8 cellular contexts compared by ENCODE assay signal in genomic region chr1:6785318-6785712, GRCh38. TPM values are rescaled to one million over a fixed set of nuclear protein-coding genes. Genes with fewer than 3 reads are reported as not detected.
DNase-seq lines count a peak whose midpoint lies in the region; ATAC-seq and TF ChIP-seq lines count a peak whose summit lies in the region.

Gene CAMTA1, plus strand, starts transcription at chr1:6785454. Its CDS starts 77 bp downstream, at chr1:6785531.

- H3K36me3 ChIP-seq in DND-41 (ENCODE audit: insufficient read depth, low read length) (no peaks in the 10 kb centered on the region), fibroblast of lung (ENCODE audit: control insufficient read depth, insufficient read depth, low read length) (no peaks in the 10 kb centered on the region)

- H2AFZ ChIP-seq in DND-41 (ENCODE audit: low read depth, low read length) (peak within 1 kb of the TSS; percentile 89), fibroblast of lung (ENCODE audit: low read length) (peak within 1 kb of the TSS; percentile 36)

- no peaks in the 10 kb centered on the region for H3K9me3 Mint-ChIP-seq in T-cell

- H3K4me1 ChIP-seq in DND-41 (ENCODE audit: insufficient read depth, low read length): peaks cover 42% of the 10 kb centered on the region
- H3K4me1 ChIP-seq in fibroblast of lung (ENCODE audit: control insufficient read depth, extremely low read depth, insufficient read depth, low read length): peaks cover 2% of the 10 kb centered on the region

- H3K4me2 ChIP-seq in DND-41 (ENCODE audit: insufficient read depth, low read length) (peak within 1 kb of the TSS; percentile 100), fibroblast of lung (ENCODE audit: extremely low read depth, insufficient read depth, low read length) (peak within 1 kb of the TSS; percentile 98)

- H3K36me3 Mint-ChIP-seq in T-cell: peaks cover 12% of the 10 kb centered on the region

- H3K9me3 ChIP-seq in DND-41 (ENCODE audit: insufficient read depth, low read length, severe bottlenecking) (no peaks in the 10 kb centered on the region), fibroblast of lung (ENCODE audit: control insufficient read depth, insufficient read depth, low read depth, low read length) (no peaks in the 10 kb centered on the region)

- no peaks in the 10 kb centered on the region for H3K27me3 ChIP-seq in DND-41 (ENCODE audit: insufficient read depth, low read length, poor library complexity)
- no peaks in the 10 kb centered on the region for H3K27me3 ChIP-seq in fibroblast of lung (ENCODE audit: control insufficient read depth, insufficient read depth, low read length)

- POLR2A ChIA-PET in T-cell (lab: Charles Lee): no interaction called here

- peak within 1 kb of the TSS; percentile 93 to 95 for H3K27ac Mint-ChIP-seq in T-cell

- H3K9ac ChIP-seq in DND-41 (ENCODE audit: low read depth, low read length) (peak within 1 kb of the TSS; percentile 86), fibroblast of lung (ENCODE audit: insufficient read depth, low read length) (peak within 1 kb of the TSS; percentile 86)

- H4K20me1 ChIP-seq in DND-41 (ENCODE audit: insufficient read depth, low read length) (peaks cover 43% of the 10 kb centered on the region), fibroblast of lung (ENCODE audit: control insufficient read depth, extremely low read depth, insufficient read depth, low read length) (no peaks in the 10 kb centered on the region)

- H3K4me1 Mint-ChIP-seq in T-cell: peaks cover 39 to 48% (median 43%) of the 10 kb centered on the region in 3 donors

- H3K4me3 Mint-ChIP-seq in T-cell: peak within 1 kb of the TSS; percentile 92 to 98 (median 94)

- no peak for TF ChIP-seq CTCF in DND-41 (IDR thresholded peaks at IDR 0.05; ENCODE audit: borderline replicate concordance, extremely low read depth, low read length, poor library complexity, severe bottlenecking)
- TF ChIP-seq CTCF in fibroblast of lung (conservative IDR thresholded peaks at IDR 0.05 in 1 of 2, IDR thresholded peaks at IDR 0.05 in 1 of 2; ENCODE audit: low read depth in 1 of 2, low read length in 2 of 2): no peak
- no peak for TF ChIP-seq CTCF in omental fat pad (IDR thresholded peaks at IDR 0.05)

- peaks cover 55% of the 10 kb centered on the region for H3K79me2 ChIP-seq in DND-41 (ENCODE audit: insufficient read depth, low read length)
- peaks cover 40% of the 10 kb centered on the region for H3K79me2 ChIP-seq in fibroblast of lung (ENCODE audit: control insufficient read depth, insufficient read depth, low read length)

- ATAC-seq in DND-41 (ENCODE audit: insufficient read depth, low read depth) (peak; percentile 87), HG02571 (IDR thresholded peaks at IDR 0.05; ENCODE audit: unreplicated experiment) (peak; percentile 77), T-cell (replicated peaks in 1 of 4) (peak; percentile 77 to 82 (median 80)), omental fat pad (ENCODE audit: low FRiP score) (no peak)

- H3K4me3 ChIP-seq in DND-41 (ENCODE audit: low read depth in 1 of 2, low read length in 2 of 2): peak within 1 kb of the TSS; percentile 66 to 88
- peak within 1 kb of the TSS; percentile 73 to 79 (median 78) for H3K4me3 ChIP-seq in fibroblast of lung (replicated peaks in 1 of 4; ENCODE audit: control extremely low read depth in 1 of 4, insufficient read depth in 1 of 4, low read depth in 3 of 4, low read length in 4 of 4)

- CTCF ChIA-PET in T-cell (lab: Charles Lee): interaction anchor here in 1 of 2 donors (0.6 to 1.5 kb wide), 4 partner anchors 21 to 84 kb away, joined by 3 to 6 read pairs (median 4); partner anchors contain the start of gene DNAJC11

- DNase-seq in DND-41 (no peak), T-cell (peak in 2 of 34 experiments; percentile 97 to 98), fibroblast of lung (ENCODE audit: low read depth in 2 of 2) (no peak), omental fat pad (ENCODE audit: low spot score) (no peak), NCI-H2227 treated with DMSO at 0.1 percent for 48 hours (lab: John Stamatoyannopoulos, UW) (no peak), epidermal melanocyte (ENCODE audit: insufficient read length, low spot score) (no peak), kidney tubule cell (ENCODE audit: low spot score) (no peak)

- peak within 1 kb of the TSS; percentile 71 for H3K27ac ChIP-seq in DND-41 (ENCODE audit: low read length)
- peak within 1 kb of the TSS; percentile 89 for H3K27ac ChIP-seq in fibroblast of lung (ENCODE audit: insufficient read depth, low read length)

- H3K27me3 Mint-ChIP-seq in T-cell: no peaks in the 10 kb centered on the region

RNA-seq across cellular contexts. Expression of gene CAMTA1, which starts in this region (rescaled TPM):
- total RNA-seq in T-cell (10 to 100 TPM; 29.7 to 37.4 (median 34.6) TPM), fibroblast of lung (45.5 and 47.6 TPM in 2 replicates), omental fat pad (10 to 100 TPM; 45.3 to 68.9 (median 62.0) TPM)
- polyA plus RNA-seq in fibroblast of lung: 78.5 and 86.0 TPM in 2 replicates
- 81.7 and 91.3 TPM in 2 replicates for polyA plus RNA-seq in fibroblast of lung (2012)
- 6.0 and 7.5 TPM in 2 replicates for polyA minus RNA-seq in fibroblast of lung (ENCODE audit: low replicate concordance)
